ENCODE assay signal across 8 cellular contexts in the genomic region with DNA sequence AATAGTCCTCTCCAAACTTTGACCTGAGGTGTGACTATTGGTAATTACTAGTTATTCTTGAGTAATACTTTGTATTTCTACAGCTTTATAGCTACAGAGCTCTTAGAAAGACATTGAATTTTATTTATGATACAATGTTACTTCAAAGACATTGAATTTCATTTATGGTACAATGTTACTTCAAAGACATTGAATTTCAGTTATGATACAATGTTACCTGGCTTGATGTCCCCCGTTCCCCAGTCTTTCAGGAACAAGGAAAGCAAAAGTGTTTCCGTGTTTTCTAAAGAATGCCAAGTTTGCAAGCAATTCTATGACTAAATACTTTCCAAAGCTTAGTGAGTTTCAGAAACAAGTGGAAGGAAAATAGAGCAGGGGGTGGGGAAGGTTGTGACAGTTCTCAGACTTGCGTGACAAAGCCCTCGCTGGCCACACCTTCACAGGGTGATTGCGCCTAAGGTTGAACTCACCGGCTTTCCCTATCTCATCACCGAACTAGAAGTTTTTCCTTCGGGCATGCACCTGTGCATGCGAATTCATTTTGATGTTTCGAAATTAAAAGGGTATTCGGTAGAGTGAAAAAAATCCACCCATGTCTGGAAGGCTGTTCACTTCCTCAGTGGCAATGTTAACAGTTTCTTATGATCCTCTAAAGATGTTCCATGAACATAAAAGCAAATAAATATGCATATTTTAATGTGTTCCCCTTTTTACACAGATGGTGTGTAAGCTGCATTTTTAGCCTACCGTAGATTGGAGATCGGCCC. TPM values are rescaled to one million over a fixed set of nuclear protein-coding genes. Genes with fewer than 3 reads are reported as not detected.
DNase-seq lines count a peak whose midpoint lies in the region; ATAC-seq and TF ChIP-seq lines count a peak whose summit lies in the region.

No MANE protein-coding gene starts in this region.

- peak overlapping the region; percentile 72 for H3K4me3 ChIP-seq in WI38 (ENCODE audit: low read depth, low read length)

- DNase-seq in Calu3 = peak; percentile 7
- DNase-seq in KG1 (lab: John Stamatoyannopoulos, UW) = peak; percentile 56
- DNase-seq in caudate nucleus (lab: John Stamatoyannopoulos, UW) = peak in 2 of 61 donors; percentile 0 to 9
- peak; percentile 28 to 33 for DNase-seq in lung microvascular endothelial cell (ENCODE audit: low read depth in 2 of 2)
- peak; percentile 23 for DNase-seq in stimulated activated CD8-positive, alpha-beta memory T cell treated with anti-CD3 and anti-CD28 coated beads, Interleukin-12 subunit alpha, Interleukin-12 subunit beta, amount 100 ng/mL, for 4 hours (ENCODE audit: low read depth)
- no peak for DNase-seq in GM19240 (ENCODE audit: insufficient read length, low spot score)

- H3K27ac ChIP-seq in caudate nucleus (ENCODE audit: low read depth, low read length) = peak overlapping the region; percentile 84

- TF ChIP-seq CTCF in Calu3 (IDR thresholded peaks at IDR 0.05; ENCODE audit: unreplicated experiment) = no peak
- no peak for TF ChIP-seq CTCF in WI38 (IDR thresholded peaks at IDR 0.05; ENCODE audit: low read depth, low read length)

- BruUV-seq in Calu3 (replicated peaks; lab: Mats Ljungman, UMichigan) = TSS peak; percentile 74

- peak overlapping the region; percentile 94 for H3K4me3 Mint-ChIP-seq in Calu3 (ENCODE audit: low read depth, unreplicated experiment)

- peak overlapping the region; percentile 98 for H3K27ac Mint-ChIP-seq in Calu3 (ENCODE audit: unreplicated experiment)

- intact Hi-C loops in Calu3 (cut with micrococcal nuclease; ENCODE audit: unreplicated experiment) = no loop called here

- H3K27me3 Mint-ChIP-seq in Calu3 (ENCODE audit: unreplicated experiment) = no peaks in the 10 kb centered on the region

- ATAC-seq in GM18868 (IDR thresholded peaks at IDR 0.05; ENCODE audit: unreplicated experiment) = no peak

- peaks cover 11% of the 10 kb centered on the region for H3K4me1 Mint-ChIP-seq in Calu3 (ENCODE audit: low read depth, unreplicated experiment)

- H3K36me3 Mint-ChIP-seq in Calu3 (ENCODE audit: insufficient read depth, unreplicated experiment) = peaks cover 28% of the 10 kb centered on the region

- CTCF ChIA-PET in Calu3 (lab: Charles Lee) = no interaction called here

- H3K9me3 Mint-ChIP-seq in Calu3 (ENCODE audit: low read depth, unreplicated experiment) = no peaks in the 10 kb centered on the region

RNA-seq across cellular contexts. Expression of a gene that starts 0.9 kb away (rescaled TPM):
- total RNA-seq in Calu3 (2022) (40.9 and 43.5 TPM in 2 replicates), lung microvascular endothelial cell (9.8 and 13.5 TPM in 2 replicates)

RNA-seq across cellular contexts. Expression of a gene that starts 44.7 kb away (rescaled TPM):
- total RNA-seq in Calu3 (2022) = 10.2 and 10.5 TPM in 2 replicates
- 7.0 and 7.7 TPM in 2 replicates for total RNA-seq in lung microvascular endothelial cell
